1 cellular context compared by ENCODE assay signal in the genomic region with DNA sequence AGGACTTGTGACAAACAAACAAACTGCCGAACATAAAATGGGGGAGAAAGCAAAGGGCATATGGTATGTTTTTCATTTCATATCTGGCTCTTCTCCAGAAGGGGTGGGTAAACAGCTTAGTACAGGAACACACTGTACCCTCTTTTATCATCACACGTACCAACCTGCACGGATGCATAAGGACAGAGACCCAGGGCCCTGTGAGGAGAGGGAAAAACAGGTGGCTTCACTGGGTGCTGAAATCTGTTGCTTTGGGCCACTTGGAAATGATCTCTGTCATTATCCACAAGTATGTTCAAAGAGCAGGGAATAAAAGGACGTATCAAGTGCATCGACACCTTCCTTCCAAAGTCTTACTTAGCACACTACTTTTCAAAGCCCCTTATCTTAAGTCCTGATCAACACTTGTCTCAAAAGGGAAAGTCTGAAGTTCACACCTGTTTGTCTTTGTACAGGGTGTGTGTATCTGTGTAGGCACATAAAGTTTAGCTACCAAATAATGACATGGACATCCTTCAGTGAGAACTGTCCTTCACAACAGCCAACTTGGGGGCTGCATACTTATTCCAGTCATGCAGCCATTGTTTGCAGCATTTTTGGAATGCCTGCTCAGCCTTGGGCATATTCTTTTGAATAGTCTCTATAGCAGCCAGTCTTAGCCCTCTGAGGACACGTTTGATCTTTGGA.
TF ChIP-seq lines count a peak whose summit lies in the region.

No MANE protein-coding gene starts in this region.

TF ChIP-seq in HepG2, 621 proteins besides CTCF, POLR2A, EP300 and RAD21 (continued from another document and continues in another):
- TF ChIP-seq, protein P1, sequence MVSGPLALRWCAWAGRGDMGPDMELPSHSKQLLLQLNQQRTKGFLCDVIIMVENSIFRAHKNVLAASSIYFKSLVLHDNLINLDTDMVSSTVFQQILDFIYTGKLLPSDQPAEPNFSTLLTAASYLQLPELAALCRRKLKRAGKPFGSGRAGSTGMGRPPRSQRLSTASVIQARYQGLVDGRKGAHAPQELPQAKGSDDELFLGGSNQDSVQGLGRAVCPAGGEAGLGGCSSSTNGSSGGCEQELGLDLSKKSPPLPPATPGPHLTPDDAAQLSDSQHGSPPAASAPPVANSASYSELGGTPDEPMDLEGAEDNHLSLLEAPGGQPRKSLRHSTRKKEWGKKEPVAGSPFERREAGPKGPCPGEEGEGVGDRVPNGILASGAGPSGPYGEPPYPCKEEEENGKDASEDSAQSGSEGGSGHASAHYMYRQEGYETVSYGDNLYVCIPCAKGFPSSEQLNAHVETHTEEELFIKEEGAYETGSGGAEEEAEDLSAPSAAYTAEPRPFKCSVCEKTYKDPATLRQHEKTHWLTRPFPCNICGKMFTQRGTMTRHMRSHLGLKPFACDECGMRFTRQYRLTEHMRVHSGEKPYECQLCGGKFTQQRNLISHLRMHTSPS (CRISPR knock-in tag; IDR thresholded peaks at IDR 0.05; ENCODE audit: low read depth): peak; percentile 54; the same call in 1 of the 2 replicates
- 0 out of 4 replicates have a peak, but pooled peaks of 1 of the 2 experiments have one; percentile 22 for TF ChIP-seq KLF16 (CRISPR knock-in tag; IDR thresholded peaks at IDR 0.05)
- no peak for TF ChIP-seq ZNF660 (CRISPR knock-in tag; IDR thresholded peaks at IDR 0.05; ENCODE audit: borderline replicate concordance, low read depth)
- no peak for TF ChIP-seq KLF6 (CRISPR knock-in tag; IDR thresholded peaks at IDR 0.05)
- TF ChIP-seq, protein P2, sequence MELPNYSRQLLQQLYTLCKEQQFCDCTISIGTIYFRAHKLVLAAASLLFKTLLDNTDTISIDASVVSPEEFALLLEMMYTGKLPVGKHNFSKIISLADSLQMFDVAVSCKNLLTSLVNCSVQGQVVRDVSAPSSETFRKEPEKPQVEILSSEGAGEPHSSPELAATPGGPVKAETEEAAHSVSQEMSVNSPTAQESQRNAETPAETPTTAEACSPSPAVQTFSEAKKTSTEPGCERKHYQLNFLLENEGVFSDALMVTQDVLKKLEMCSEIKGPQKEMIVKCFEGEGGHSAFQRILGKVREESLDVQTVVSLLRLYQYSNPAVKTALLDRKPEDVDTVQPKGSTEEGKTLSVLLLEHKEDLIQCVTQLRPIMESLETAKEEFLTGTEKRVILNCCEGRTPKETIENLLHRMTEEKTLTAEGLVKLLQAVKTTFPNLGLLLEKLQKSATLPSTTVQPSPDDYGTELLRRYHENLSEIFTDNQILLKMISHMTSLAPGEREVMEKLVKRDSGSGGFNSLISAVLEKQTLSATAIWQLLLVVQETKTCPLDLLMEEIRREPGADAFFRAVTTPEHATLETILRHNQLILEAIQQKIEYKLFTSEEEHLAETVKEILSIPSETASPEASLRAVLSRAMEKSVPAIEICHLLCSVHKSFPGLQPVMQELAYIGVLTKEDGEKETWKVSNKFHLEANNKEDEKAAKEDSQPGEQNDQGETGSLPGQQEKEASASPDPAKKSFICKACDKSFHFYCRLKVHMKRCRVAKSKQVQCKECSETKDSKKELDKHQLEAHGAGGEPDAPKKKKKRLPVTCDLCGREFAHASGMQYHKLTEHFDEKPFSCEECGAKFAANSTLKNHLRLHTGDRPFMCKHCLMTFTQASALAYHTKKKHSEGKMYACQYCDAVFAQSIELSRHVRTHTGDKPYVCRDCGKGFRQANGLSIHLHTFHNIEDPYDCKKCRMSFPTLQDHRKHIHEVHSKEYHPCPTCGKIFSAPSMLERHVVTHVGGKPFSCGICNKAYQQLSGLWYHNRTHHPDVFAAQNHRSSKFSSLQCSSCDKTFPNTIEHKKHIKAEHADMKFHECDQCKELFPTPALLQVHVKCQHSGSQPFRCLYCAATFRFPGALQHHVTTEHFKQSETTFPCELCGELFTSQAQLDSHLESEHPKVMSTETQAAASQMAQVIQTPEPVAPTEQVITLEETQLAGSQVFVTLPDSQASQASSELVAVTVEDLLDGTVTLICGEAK (IDR thresholded peaks at IDR 0.05): no peak
- TF ChIP-seq, protein P2 (CRISPR knock-in tag; IDR thresholded peaks at IDR 0.05): 0 out of 2 replicates have a peak, but pooled peaks have one; percentile 43
- no peak for TF ChIP-seq PHF5A (CRISPR knock-in tag; IDR thresholded peaks at IDR 0.05; ENCODE audit: low read depth, unreplicated experiment)
- TF ChIP-seq TAF15 (IDR thresholded peaks at IDR 0.05; ENCODE audit: low read depth, low read length, poor library complexity, severe bottlenecking): no peak
- TF ChIP-seq, protein P3, sequence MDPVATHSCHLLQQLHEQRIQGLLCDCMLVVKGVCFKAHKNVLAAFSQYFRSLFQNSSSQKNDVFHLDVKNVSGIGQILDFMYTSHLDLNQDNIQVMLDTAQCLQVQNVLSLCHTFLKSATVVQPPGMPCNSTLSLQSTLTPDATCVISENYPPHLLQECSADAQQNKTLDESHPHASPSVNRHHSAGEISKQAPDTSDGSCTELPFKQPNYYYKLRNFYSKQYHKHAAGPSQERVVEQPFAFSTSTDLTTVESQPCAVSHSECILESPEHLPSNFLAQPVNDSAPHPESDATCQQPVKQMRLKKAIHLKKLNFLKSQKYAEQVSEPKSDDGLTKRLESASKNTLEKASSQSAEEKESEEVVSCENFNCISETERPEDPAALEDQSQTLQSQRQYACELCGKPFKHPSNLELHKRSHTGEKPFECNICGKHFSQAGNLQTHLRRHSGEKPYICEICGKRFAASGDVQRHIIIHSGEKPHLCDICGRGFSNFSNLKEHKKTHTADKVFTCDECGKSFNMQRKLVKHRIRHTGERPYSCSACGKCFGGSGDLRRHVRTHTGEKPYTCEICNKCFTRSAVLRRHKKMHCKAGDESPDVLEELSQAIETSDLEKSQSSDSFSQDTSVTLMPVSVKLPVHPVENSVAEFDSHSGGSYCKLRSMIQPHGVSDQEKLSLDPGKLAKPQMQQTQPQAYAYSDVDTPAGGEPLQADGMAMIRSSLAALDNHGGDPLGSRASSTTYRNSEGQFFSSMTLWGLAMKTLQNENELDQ (CRISPR knock-in tag; IDR thresholded peaks at IDR 0.05; ENCODE audit: borderline replicate concordance): no peak
- peak; percentile 41; the same call in 1 of the 2 replicates for TF ChIP-seq ZBTB38 (CRISPR knock-in tag; IDR thresholded peaks at IDR 0.05)
- TF ChIP-seq DNMT1 (CRISPR knock-in tag; IDR thresholded peaks at IDR 0.05): peak; percentile 67; the same call in 1 of the 2 replicates
- TF ChIP-seq, protein P4, sequence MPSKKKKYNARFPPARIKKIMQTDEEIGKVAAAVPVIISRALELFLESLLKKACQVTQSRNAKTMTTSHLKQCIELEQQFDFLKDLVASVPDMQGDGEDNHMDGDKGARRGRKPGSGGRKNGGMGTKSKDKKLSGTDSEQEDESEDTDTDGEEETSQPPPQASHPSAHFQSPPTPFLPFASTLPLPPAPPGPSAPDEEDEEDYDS (CRISPR knock-in tag; IDR thresholded peaks at IDR 0.05): peak; percentile 36
- peak; percentile 69 for TF ChIP-seq SALL1 (CRISPR knock-in tag; IDR thresholded peaks at IDR 0.05)
- TF ChIP-seq ZNF7 (CRISPR knock-in tag; IDR thresholded peaks at IDR 0.05): peak; percentile 84
- TF ChIP-seq GATAD2A (CRISPR knock-in tag; IDR thresholded peaks at IDR 0.05): peak; percentile 57; the same call in 1 of the 2 replicates
- TF ChIP-seq ZNF496 (CRISPR knock-in tag; IDR thresholded peaks at IDR 0.05; ENCODE audit: insufficient replicate concordance): no peak
- TF ChIP-seq ZSCAN25 (CRISPR knock-in tag; IDR thresholded peaks at IDR 0.05): no peak
- no peak for TF ChIP-seq ZNF816 (CRISPR knock-in tag; IDR thresholded peaks at IDR 0.05; ENCODE audit: borderline replicate concordance)
- 0 out of 2 replicates have a peak, but pooled peaks have one; percentile 47 for TF ChIP-seq ZBTB42 (CRISPR knock-in tag; IDR thresholded peaks at IDR 0.05)
- TF ChIP-seq FOXA3 (CRISPR knock-in tag; IDR thresholded peaks at IDR 0.05): peak; percentile 4
- TF ChIP-seq, protein P5, sequence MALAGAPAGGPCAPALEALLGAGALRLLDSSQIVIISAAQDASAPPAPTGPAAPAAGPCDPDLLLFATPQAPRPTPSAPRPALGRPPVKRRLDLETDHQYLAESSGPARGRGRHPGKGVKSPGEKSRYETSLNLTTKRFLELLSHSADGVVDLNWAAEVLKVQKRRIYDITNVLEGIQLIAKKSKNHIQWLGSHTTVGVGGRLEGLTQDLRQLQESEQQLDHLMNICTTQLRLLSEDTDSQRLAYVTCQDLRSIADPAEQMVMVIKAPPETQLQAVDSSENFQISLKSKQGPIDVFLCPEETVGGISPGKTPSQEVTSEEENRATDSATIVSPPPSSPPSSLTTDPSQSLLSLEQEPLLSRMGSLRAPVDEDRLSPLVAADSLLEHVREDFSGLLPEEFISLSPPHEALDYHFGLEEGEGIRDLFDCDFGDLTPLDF (CRISPR knock-in tag; IDR thresholded peaks at IDR 0.05): no peak
- TF ChIP-seq NR2F2 (IDR thresholded peaks at IDR 0.05; ENCODE audit: borderline replicate concordance, low read depth): 0 out of 2 replicates have a peak, but pooled peaks have one; percentile 36
- TF ChIP-seq, protein P6, sequence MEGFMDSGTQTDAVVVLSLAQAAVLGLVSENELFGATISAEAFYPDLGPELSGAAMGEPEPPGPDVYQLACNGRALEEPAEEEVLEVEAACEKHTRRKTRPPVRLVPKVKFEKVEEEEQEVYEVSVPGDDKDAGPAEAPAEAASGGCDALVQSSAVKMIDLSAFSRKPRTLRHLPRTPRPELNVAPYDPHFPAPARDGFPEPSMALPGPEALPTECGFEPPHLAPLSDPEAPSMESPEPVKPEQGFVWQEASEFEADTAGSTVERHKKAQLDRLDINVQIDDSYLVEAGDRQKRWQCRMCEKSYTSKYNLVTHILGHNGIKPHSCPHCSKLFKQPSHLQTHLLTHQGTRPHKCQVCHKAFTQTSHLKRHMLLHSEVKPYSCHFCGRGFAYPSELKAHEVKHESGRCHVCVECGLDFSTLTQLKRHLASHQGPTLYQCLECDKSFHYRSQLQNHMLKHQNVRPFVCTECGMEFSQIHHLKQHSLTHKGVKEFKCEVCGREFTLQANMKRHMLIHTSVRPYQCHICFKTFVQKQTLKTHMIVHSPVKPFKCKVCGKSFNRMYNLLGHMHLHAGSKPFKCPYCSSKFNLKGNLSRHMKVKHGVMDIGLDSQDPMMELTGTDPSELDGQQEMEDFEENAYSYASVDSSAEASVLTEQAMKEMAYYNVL (CRISPR knock-in tag; IDR thresholded peaks at IDR 0.05; ENCODE audit: borderline replicate concordance): 0 out of 2 replicates have a peak, but pooled peaks have one; percentile 16
- TF ChIP-seq ETV6 (CRISPR knock-in tag; conservative IDR thresholded peaks at IDR 0.05): no peak
- TF ChIP-seq, protein P7, sequence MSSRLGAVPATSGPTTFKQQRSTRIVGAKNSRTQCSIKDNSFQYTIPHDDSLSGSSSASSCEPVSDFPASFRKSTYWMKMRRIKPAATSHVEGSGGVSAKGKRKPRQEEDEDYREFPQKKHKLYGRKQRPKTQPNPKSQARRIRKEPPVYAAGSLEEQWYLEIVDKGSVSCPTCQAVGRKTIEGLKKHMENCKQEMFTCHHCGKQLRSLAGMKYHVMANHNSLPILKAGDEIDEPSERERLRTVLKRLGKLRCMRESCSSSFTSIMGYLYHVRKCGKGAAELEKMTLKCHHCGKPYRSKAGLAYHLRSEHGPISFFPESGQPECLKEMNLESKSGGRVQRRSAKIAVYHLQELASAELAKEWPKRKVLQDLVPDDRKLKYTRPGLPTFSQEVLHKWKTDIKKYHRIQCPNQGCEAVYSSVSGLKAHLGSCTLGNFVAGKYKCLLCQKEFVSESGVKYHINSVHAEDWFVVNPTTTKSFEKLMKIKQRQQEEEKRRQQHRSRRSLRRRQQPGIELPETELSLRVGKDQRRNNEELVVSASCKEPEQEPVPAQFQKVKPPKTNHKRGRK (CRISPR knock-in tag; IDR thresholded peaks at IDR 0.05): no peak
- no peak for TF ChIP-seq NFE2L1 (CRISPR knock-in tag; IDR thresholded peaks at IDR 0.05; ENCODE audit: borderline replicate concordance)
- TF ChIP-seq SOX5 (CRISPR knock-in tag; IDR thresholded peaks at IDR 0.05; ENCODE audit: borderline replicate concordance): peak; percentile 67
- TF ChIP-seq RFXANK (CRISPR knock-in tag; IDR thresholded peaks at IDR 0.05): 0 out of 2 replicates have a peak, but pooled peaks have one; percentile 7
